In genomic region chr1:200075938-200076546, GRCh38 we compare ENCODE assay signal across 1 cellular context.
TF ChIP-seq lines count a peak whose summit lies in the region.

No MANE protein-coding gene starts in this region.

TF ChIP-seq in endothelial cell of umbilical vein, 7 proteins besides CTCF, POLR2A, EP300 and RAD21 (continued from another document):
- no peak for TF ChIP-seq MAX (IDR thresholded peaks at IDR 0.05; ENCODE audit: insufficient read depth, insufficient read length)
- peak; percentile 96 for TF ChIP-seq JUN (IDR thresholded peaks at IDR 0.05; ENCODE audit: borderline replicate concordance, insufficient read depth, insufficient read length, low read depth)
